Comparison of ENCODE assay signal across 25 cellular contexts in the genomic region with DNA sequence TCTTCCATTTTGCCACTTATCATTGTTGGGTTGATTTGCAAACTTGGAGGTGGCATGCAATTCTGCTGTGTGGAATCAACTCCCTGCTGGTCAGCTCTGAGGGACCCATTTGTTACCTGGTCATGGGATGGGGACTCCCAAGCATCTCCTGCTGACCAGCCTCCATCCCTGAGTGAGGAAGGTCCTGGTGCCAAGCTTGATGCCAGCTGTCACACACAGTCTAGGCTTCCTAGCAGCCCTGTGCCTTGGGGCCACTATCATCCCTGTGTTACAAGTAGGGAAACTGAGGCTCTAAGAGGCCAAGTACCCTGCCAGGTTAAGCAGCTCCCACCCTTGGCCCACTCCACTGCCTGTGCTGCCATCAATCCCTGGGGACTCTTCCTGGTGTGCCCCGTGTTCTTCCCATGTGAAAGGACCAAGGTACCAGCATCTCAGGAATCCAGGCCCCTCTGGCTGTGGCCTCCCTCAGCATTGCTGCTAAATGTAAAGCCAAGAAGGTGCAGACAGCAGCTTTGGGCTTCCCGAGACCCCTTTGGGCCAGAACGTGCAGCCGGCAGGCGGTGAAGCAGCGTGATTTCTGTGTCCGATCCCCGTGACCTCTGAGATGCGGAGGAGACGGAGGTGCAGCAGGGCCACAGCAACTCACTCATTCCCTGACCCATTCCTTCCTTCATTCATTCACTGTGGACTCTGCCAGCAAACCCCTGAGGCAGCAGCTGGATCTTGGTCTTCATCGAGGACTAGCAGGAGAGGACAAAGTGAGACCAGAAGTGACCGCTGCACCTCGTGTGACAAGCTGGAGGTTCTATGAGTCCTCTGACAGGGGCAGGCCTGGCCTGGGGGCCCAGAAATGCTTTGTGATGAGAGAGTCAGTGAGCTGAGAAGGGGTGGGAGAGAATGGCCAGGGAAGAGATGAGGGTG. TPM values are rescaled to one million over a fixed set of nuclear protein-coding genes. Genes with fewer than 3 reads are reported as not detected.
DNase-seq lines count a peak whose midpoint lies in the region; ATAC-seq, FAIRE-seq and TF ChIP-seq lines count a peak whose summit lies in the region.
"Had no signal": no experiment of that assay in that cellular context is flagged by ENCODE, and none has a peak within 500 bp of the region (broad histone marks: within the 10 kb centered on the region; RNA-seq: fewer than 3 reads in every experiment).

No MANE protein-coding gene starts in this region.

- H3K36me3 ChIP-seq in HepG2 (replicated peaks in 1 of 2; ENCODE audit: control insufficient read depth in 1 of 2, insufficient read depth in 2 of 2, low read length in 2 of 2) (no peaks in the 10 kb centered on the region), brain microvascular endothelial cell (replicated peaks) (no peaks in the 10 kb centered on the region)
- H3K36me3 ChIP-seq: suprapubic skin had no signal

- no peak overlapping the region for H2AFZ ChIP-seq in HepG2 (ENCODE audit: low read length)

- POLR2A ChIA-PET in activated CD4-positive, alpha-beta memory T cell treated with anti-CD3 and anti-CD28 coated beads for 36 hours (lab: Charles Lee): no interaction called here
- POLR2A ChIA-PET in HepG2 (lab: Yijun Ruan, JAX): no interaction called here

- WGBS in lower leg skin, 2 donors: 95% methylated on average over 12 to 13 of the region's 13 CpGs
- WGBS in HepG2 (ENCODE audit: low lambda C conversion rate): 67% methylated on average over 6 of the region's 13 CpGs

- TF ChIP-seq EP300 in HepG2 (IDR thresholded peaks at IDR 0.05; ENCODE audit: low read depth in 2 of 2, low read length in 2 of 2) (no peak), HepG2 (CRISPR knock-in tag; IDR thresholded peaks at IDR 0.05; ENCODE audit: borderline replicate concordance) (no peak)

- H3K9me3 Mint-ChIP-seq in activated naive CD4-positive, alpha-beta T cell treated with anti-CD3 and anti-CD28 coated beads, Interleukin-2, amount 10 ng/mL, durations not matched to agents 7 days and 5 days: peaks cover 6% of the 10 kb centered on the region
- peaks cover 20% of the 10 kb centered on the region for H3K9me3 Mint-ChIP-seq in activated naive CD4-positive, alpha-beta T cell treated with anti-CD3 and anti-CD28 coated beads for 36 hours
- peaks cover 20% of the 10 kb centered on the region for H3K9me3 Mint-ChIP-seq in activated CD4-positive, alpha-beta memory T cell treated with anti-CD3 and anti-CD28 coated beads for 36 hours
- no peaks in the 10 kb centered on the region for H3K9me3 Mint-ChIP-seq in type B pancreatic cell

- H3K79me2 ChIP-seq in HepG2 (ENCODE audit: insufficient read depth, low read length): no peaks in the 10 kb centered on the region

- ATAC-seq in HepG2: no peak
- ATAC-seq: body of pancreas; stimulated activated memory B cell treated with anti-CD40 and anti-IgM and Interleukin-4, amounts not matched to agents 10 μg/mL and 1 μg/mL and 100 μg/mL, for 72 hours had no signal

- intact Hi-C loops in activated naive CD4-positive, alpha-beta T cell treated with anti-CD3 and anti-CD28 coated beads for 36 hours (cut with micrococcal nuclease): no loop called here
- intact Hi-C loops in activated CD4-positive, alpha-beta memory T cell treated with anti-CD3 and anti-CD28 coated beads for 36 hours (cut with micrococcal nuclease): no loop called here
- intact Hi-C loops in lower leg skin (cut with DNase I; ENCODE audit: low total_unique reads): no loop called here
- intact Hi-C loops in HepG2 (cut with micrococcal nuclease; ENCODE audit: unreplicated experiment): no loop called here

- H3K36me3 Mint-ChIP-seq in activated naive CD4-positive, alpha-beta T cell treated with anti-CD3 and anti-CD28 coated beads, Interleukin-2, amount 10 ng/mL, durations not matched to agents 7 days and 5 days: peaks cover 2% of the 10 kb centered on the region
- H3K36me3 Mint-ChIP-seq in activated naive CD4-positive, alpha-beta T cell treated with anti-CD3 and anti-CD28 coated beads for 36 hours (ENCODE audit: low read depth): peaks cover 10% of the 10 kb centered on the region
- peaks cover 6% of the 10 kb centered on the region for H3K36me3 Mint-ChIP-seq in activated CD4-positive, alpha-beta memory T cell treated with anti-CD3 and anti-CD28 coated beads for 36 hours
- H3K36me3 Mint-ChIP-seq in type B pancreatic cell: no peaks in the 10 kb centered on the region

- no peaks in the 10 kb centered on the region for H3K9me3 ChIP-seq in HepG2 (ENCODE audit: low read length)
- H3K9me3 ChIP-seq: body of pancreas, suprapubic skin had no signal

- TF ChIP-seq RAD21 in HepG2 (CRISPR knock-in tag; IDR thresholded peaks at IDR 0.05): no peak

- in situ Hi-C loops in HepG2 (cut with HindIII; ENCODE audit: extremely low pct_ligation_motif_present, low pct_unique_long_range_greater_than_20kb): no loop called here
- in situ Hi-C loops in brain microvascular endothelial cell (cut with HindIII; ENCODE audit: low pct_ligation_motif_present, low sequenced_read_pairs): no loop called here

- no peak for TF ChIP-seq POLR2A in lower leg skin (IDR thresholded peaks at IDR 0.05)
- no peak for TF ChIP-seq POLR2A in HepG2 (IDR thresholded peaks at IDR 0.05; ENCODE audit: insufficient read depth in 1 of 2, low read depth in 2 of 2, low read length in 2 of 2)

- peaks cover 0 to 8% of the 10 kb centered on the region in 2 experiments; a peak in 1 of 5 replicates for H3K27me3 ChIP-seq in HepG2 (ENCODE audit: control insufficient read depth in 1 of 2, insufficient read depth in 2 of 2, low read length in 2 of 2)
- H3K27me3 ChIP-seq in brain microvascular endothelial cell (replicated peaks): no peaks in the 10 kb centered on the region
- H3K27me3 ChIP-seq: BLaER1 treated with 17β-estradiol and CSF1 and Interleukin-3, amounts not matched to agents 10 nM and 100 nM; body of pancreas; suprapubic skin had no signal

- H3K4me2 ChIP-seq in HepG2 (ENCODE audit: low read depth, low read length): no peak overlapping the region
- H3K4me2 ChIP-seq: smooth muscle cell had no signal

- CTCF ChIA-PET in activated naive CD4-positive, alpha-beta T cell treated with anti-CD3 and anti-CD28 coated beads, Interleukin-2, amount 10 ng/mL, durations not matched to agents 7 days and 5 days (lab: Charles Lee): no interaction called here
- CTCF ChIA-PET in activated naive CD4-positive, alpha-beta T cell treated with anti-CD3 and anti-CD28 coated beads for 36 hours (lab: Charles Lee): no interaction called here
- CTCF ChIA-PET in activated CD4-positive, alpha-beta memory T cell treated with anti-CD3 and anti-CD28 coated beads for 36 hours (lab: Charles Lee): no interaction called here
- CTCF ChIA-PET in HepG2 (lab: Yijun Ruan, JAX; ENCODE audit: low intra/inter-chr PET ratio, low total read pairs): no interaction called here

- no peak for FAIRE-seq in HepG2 (lab: Jason Lieb, UNC)
- FAIRE-seq: colon, H1 had no signal

- H3K27me3 Mint-ChIP-seq in activated naive CD4-positive, alpha-beta T cell treated with anti-CD3 and anti-CD28 coated beads, Interleukin-2, amount 10 ng/mL, durations not matched to agents 7 days and 5 days: peaks cover 16% of the 10 kb centered on the region
- H3K27me3 Mint-ChIP-seq in activated naive CD4-positive, alpha-beta T cell treated with anti-CD3 and anti-CD28 coated beads for 36 hours (ENCODE audit: low read depth): no peaks in the 10 kb centered on the region
- H3K27me3 Mint-ChIP-seq in activated CD4-positive, alpha-beta memory T cell treated with anti-CD3 and anti-CD28 coated beads for 36 hours: no peaks in the 10 kb centered on the region
- no peaks in the 10 kb centered on the region for H3K27me3 Mint-ChIP-seq in type B pancreatic cell
- H3K27me3 Mint-ChIP-seq: stimulated activated memory B cell treated with anti-CD40 and anti-IgM and Interleukin-4, amounts not matched to agents 10 μg/mL and 1 μg/mL and 100 μg/mL, for 72 hours had no signal

- H4K20me1 ChIP-seq in HepG2 (ENCODE audit: insufficient read depth, low read length): no peaks in the 10 kb centered on the region
- H4K20me1 ChIP-seq: BLaER1 treated with 17β-estradiol and CSF1 and Interleukin-3, amounts not matched to agents 10 nM and 100 nM had no signal

- TF ChIP-seq CTCF in lower leg skin (IDR thresholded peaks at IDR 0.05) (no peak), type B pancreatic cell (conservative IDR thresholded peaks at IDR 0.05) (no peak), HepG2 (CRISPR knock-in tag; IDR thresholded peaks at IDR 0.05) (no peak), brain microvascular endothelial cell (IDR thresholded peaks at IDR 0.05; ENCODE audit: low read depth, low read length, missing control alignments) (no peak)

- no peak overlapping the region for H3K4me3 ChIP-seq in lower leg skin (ENCODE audit: low read depth, poor library complexity, severe bottlenecking)
- no peak overlapping the region for H3K4me3 ChIP-seq in HepG2 (replicated peaks in 1 of 3; ENCODE audit: insufficient read depth in 1 of 3, low read depth in 2 of 3, low read length in 3 of 3)
- no peak overlapping the region for H3K4me3 ChIP-seq in brain microvascular endothelial cell (ENCODE audit: low read depth, low read length)
- H3K4me3 ChIP-seq: BLaER1 treated with 17β-estradiol and CSF1 and Interleukin-3, amounts not matched to agents 10 nM and 100 nM; body of pancreas; smooth muscle cell; suprapubic skin had no signal

- H3K4me1 ChIP-seq in HepG2 (ENCODE audit: insufficient read depth, low read length): no peaks in the 10 kb centered on the region
- H3K4me1 ChIP-seq: body of pancreas, suprapubic skin had no signal

- DNase-seq in activated naive CD4-positive, alpha-beta T cell treated with anti-CD3 and anti-CD28 coated beads, Interleukin-2, amount 10 ng/mL, durations not matched to agents 7 days and 5 days: peak; percentile 17
- no peak for DNase-seq in activated naive CD4-positive, alpha-beta T cell treated with anti-CD3 and anti-CD28 coated beads for 36 hours
- peak; percentile 3 for DNase-seq in activated CD4-positive, alpha-beta memory T cell treated with anti-CD3 and anti-CD28 coated beads for 36 hours
- DNase-seq in lower leg skin (ENCODE audit: low spot score in 2 of 2): peak; percentile 8 to 69
- peak; percentile 56 for DNase-seq in type B pancreatic cell (ENCODE audit: extremely low spot score, unreplicated experiment)
- DNase-seq in HepG2 (ENCODE audit: low spot score): no peak
- no peak for DNase-seq in brain microvascular endothelial cell
- no peak for DNase-seq in SW 1271 (lab: John Stamatoyannopoulos, UW)
- DNase-seq: activated effector memory CD4-positive, alpha-beta T cell treated with anti-CD3 and anti-CD28 coated beads, Interleukin-2, amount 50 U/mL, for 16 hours; body of pancreas; DMS79 treated with DMSO at 0.1 percent for 48 hours; NCI-H1048; NCI-H1930; NCI-H2227 treated with DMSO at 0.1 percent for 48 hours; nucleus accumbens; RPMI8226 had no signal

- no peak overlapping the region for H3K27ac ChIP-seq in HepG2 (ENCODE audit: extremely low read length, insufficient read depth, low read length)
- H3K27ac ChIP-seq in brain microvascular endothelial cell: no peak overlapping the region
- H3K27ac ChIP-seq: BLaER1 treated with 17β-estradiol and CSF1 and Interleukin-3, amounts not matched to agents 10 nM and 100 nM; body of pancreas; suprapubic skin had no signal

- peaks cover 5% of the 10 kb centered on the region for H3K4me1 Mint-ChIP-seq in activated naive CD4-positive, alpha-beta T cell treated with anti-CD3 and anti-CD28 coated beads, Interleukin-2, amount 10 ng/mL, durations not matched to agents 7 days and 5 days
- H3K4me1 Mint-ChIP-seq in activated naive CD4-positive, alpha-beta T cell treated with anti-CD3 and anti-CD28 coated beads for 36 hours (ENCODE audit: low read depth): peaks cover 19% of the 10 kb centered on the region
- H3K4me1 Mint-ChIP-seq in activated CD4-positive, alpha-beta memory T cell treated with anti-CD3 and anti-CD28 coated beads for 36 hours (ENCODE audit: low read depth): peaks cover 12% of the 10 kb centered on the region
- H3K4me1 Mint-ChIP-seq in type B pancreatic cell (ENCODE audit: unreplicated experiment): peaks cover 10% of the 10 kb centered on the region

- no TSS peak for BruUV-seq in HepG2 (replicated peaks; lab: Mats Ljungman, UMichigan)

- no peak overlapping the region for H3K27ac Mint-ChIP-seq in activated naive CD4-positive, alpha-beta T cell treated with anti-CD3 and anti-CD28 coated beads, Interleukin-2, amount 10 ng/mL, durations not matched to agents 7 days and 5 days
- H3K27ac Mint-ChIP-seq in activated naive CD4-positive, alpha-beta T cell treated with anti-CD3 and anti-CD28 coated beads for 36 hours: no peak overlapping the region
- H3K27ac Mint-ChIP-seq in activated CD4-positive, alpha-beta memory T cell treated with anti-CD3 and anti-CD28 coated beads for 36 hours: no peak overlapping the region
- H3K27ac Mint-ChIP-seq in type B pancreatic cell: no peak overlapping the region
- H3K27ac Mint-ChIP-seq: stimulated activated memory B cell treated with anti-CD40 and anti-IgM and Interleukin-4, amounts not matched to agents 10 μg/mL and 1 μg/mL and 100 μg/mL, for 72 hours had no signal

- H3K9ac ChIP-seq in HepG2 (ENCODE audit: insufficient read depth, low read depth, low read length): no peak overlapping the region
- H3K9ac ChIP-seq: BLaER1 treated with 17β-estradiol and CSF1 and Interleukin-3, amounts not matched to agents 10 nM and 100 nM had no signal

- H3K4me3 Mint-ChIP-seq in activated naive CD4-positive, alpha-beta T cell treated with anti-CD3 and anti-CD28 coated beads, Interleukin-2, amount 10 ng/mL, durations not matched to agents 7 days and 5 days: no peak overlapping the region
- H3K4me3 Mint-ChIP-seq in activated naive CD4-positive, alpha-beta T cell treated with anti-CD3 and anti-CD28 coated beads for 36 hours: no peak overlapping the region
- no peak overlapping the region for H3K4me3 Mint-ChIP-seq in activated CD4-positive, alpha-beta memory T cell treated with anti-CD3 and anti-CD28 coated beads for 36 hours
- no peak overlapping the region for H3K4me3 Mint-ChIP-seq in type B pancreatic cell
- H3K4me3 Mint-ChIP-seq: stimulated activated memory B cell treated with anti-CD40 and anti-IgM and Interleukin-4, amounts not matched to agents 10 μg/mL and 1 μg/mL and 100 μg/mL, for 72 hours had no signal

RNA-seq across cellular contexts. Expression of a gene that starts 49.7 kb away (rescaled TPM):
- under 1 TPM in 1 of 2 experiments, not detected in 1; 0.35 TPM for total RNA-seq in activated naive CD4-positive, alpha-beta T cell treated with anti-CD3 and anti-CD28 coated beads for 36 hours
- under 1 TPM in 1 of 2 experiments, not detected in 1; 0.14 TPM for total RNA-seq in activated CD4-positive, alpha-beta memory T cell treated with anti-CD3 and anti-CD28 coated beads for 36 hours
- total RNA-seq in lower leg skin (10 to 100 TPM; 13.9 to 32.9 (median 25.8) TPM), type B pancreatic cell (ENCODE audit: low replicate concordance) (4.1 and 4.3 TPM in 2 replicates), HepG2 (2016; rRNA removed; fragmentation: Illumina TruSeq; extraction: Trizol) (0.17 and 0.33 TPM in 2 replicates)
- total RNA-seq in HepG2 (2016; cell fraction: cytosol; rRNA removed; fragmentation: Illumina TruSeq; extraction: Trizol; ENCODE audit: low read depth): 0.40 TPM in 1 of 2 replicates, not detected in the other
- total RNA-seq in HepG2 (2016; cell fraction: insoluble cytoplasmic fraction; rRNA removed; fragmentation: Illumina TruSeq; extraction: Trizol): 0.30 and 0.54 TPM in 2 replicates
- total RNA-seq in HepG2 (2016; cell fraction: membrane; rRNA removed; fragmentation: Illumina TruSeq; extraction: Trizol): 0.28 and 0.34 TPM in 2 replicates
- total RNA-seq in HepG2 (2016; cell fraction: nucleus; rRNA removed; fragmentation: Illumina TruSeq; extraction: Trizol): 0.28 and 0.60 TPM in 2 replicates
- polyA plus RNA-seq in HepG2 (2011; rRNA removed): 1.6 and 1.8 TPM in 2 replicates
- 1.0 and 1.6 TPM in 2 replicates for polyA plus RNA-seq in HepG2 (2011; cell fraction: cytosol; rRNA removed)
- polyA plus RNA-seq in HepG2 (2011; cell fraction: nucleus; rRNA removed): 1.6 and 2.7 TPM in 2 replicates
- polyA plus RNA-seq in HepG2 (2012): 0.12 and 0.20 TPM in 2 replicates
- 0.37 and 0.49 TPM in 2 replicates for polyA plus RNA-seq in HepG2 (2016; cell fraction: cytosol; fragmentation: Illumina TruSeq; extraction: Trizol; ENCODE audit: low read depth)
- 0.14 and 0.45 TPM in 2 replicates for polyA plus RNA-seq in HepG2 (2016; cell fraction: insoluble cytoplasmic fraction; fragmentation: Illumina TruSeq; extraction: Trizol; ENCODE audit: low read depth)
- polyA plus RNA-seq in HepG2 (2016; cell fraction: membrane; fragmentation: Illumina TruSeq; extraction: Trizol; ENCODE audit: low read depth): 0.34 and 0.61 TPM in 2 replicates
- polyA plus RNA-seq in HepG2 (2016; cell fraction: nucleus; fragmentation: Illumina TruSeq; extraction: Trizol; ENCODE audit: insufficient read depth, low read depth): 0.39 TPM in 1 of 2 replicates, not detected in the other
- polyA minus RNA-seq in HepG2 (2011; rRNA and poly(A)+ RNA removed; ENCODE audit: low replicate concordance): 0.58 and 2.6 TPM in 2 replicates
- 0.35 and 0.79 TPM in 2 replicates for polyA minus RNA-seq in HepG2 (2011; cell fraction: cytosol; rRNA and poly(A)+ RNA removed)
- 1.8 and 1.9 TPM in 2 replicates for polyA minus RNA-seq in HepG2 (2011; cell fraction: nucleus; rRNA and poly(A)+ RNA removed)
- total RNA-seq: myocyte; SK-MEL-5; smooth muscle cell; T-helper 1 cell treated with Interleukin-12 subunit alpha and Interleukin-12 subunit beta and Interleukin-4 antibody, amounts not matched to agents 30 ng/mL and 1 ng/mL, for 36 hours had no signal

Comparison
In these comparisons a context has a peak if more than half of its experiments do, and no peak if none do; other contexts are left out.
1. DNase-seq: peak in activated naive CD4-positive, alpha-beta T cell treated with anti-CD3 and anti-CD28 coated beads, Interleukin-2, amount 10 ng/mL, durations not matched to agents 7 days and 5 days (single experiment), activated CD4-positive, alpha-beta memory T cell treated with anti-CD3 and anti-CD28 coated beads for 36 hours (single experiment), lower leg skin (2 of 2) and type B pancreatic cell (single experiment); none in activated naive CD4-positive, alpha-beta T cell treated with anti-CD3 and anti-CD28 coated beads for 36 hours (single experiment), HepG2 (single experiment), brain microvascular endothelial cell (single experiment) and SW 1271 (0 of 2).